In the genomic region with DNA sequence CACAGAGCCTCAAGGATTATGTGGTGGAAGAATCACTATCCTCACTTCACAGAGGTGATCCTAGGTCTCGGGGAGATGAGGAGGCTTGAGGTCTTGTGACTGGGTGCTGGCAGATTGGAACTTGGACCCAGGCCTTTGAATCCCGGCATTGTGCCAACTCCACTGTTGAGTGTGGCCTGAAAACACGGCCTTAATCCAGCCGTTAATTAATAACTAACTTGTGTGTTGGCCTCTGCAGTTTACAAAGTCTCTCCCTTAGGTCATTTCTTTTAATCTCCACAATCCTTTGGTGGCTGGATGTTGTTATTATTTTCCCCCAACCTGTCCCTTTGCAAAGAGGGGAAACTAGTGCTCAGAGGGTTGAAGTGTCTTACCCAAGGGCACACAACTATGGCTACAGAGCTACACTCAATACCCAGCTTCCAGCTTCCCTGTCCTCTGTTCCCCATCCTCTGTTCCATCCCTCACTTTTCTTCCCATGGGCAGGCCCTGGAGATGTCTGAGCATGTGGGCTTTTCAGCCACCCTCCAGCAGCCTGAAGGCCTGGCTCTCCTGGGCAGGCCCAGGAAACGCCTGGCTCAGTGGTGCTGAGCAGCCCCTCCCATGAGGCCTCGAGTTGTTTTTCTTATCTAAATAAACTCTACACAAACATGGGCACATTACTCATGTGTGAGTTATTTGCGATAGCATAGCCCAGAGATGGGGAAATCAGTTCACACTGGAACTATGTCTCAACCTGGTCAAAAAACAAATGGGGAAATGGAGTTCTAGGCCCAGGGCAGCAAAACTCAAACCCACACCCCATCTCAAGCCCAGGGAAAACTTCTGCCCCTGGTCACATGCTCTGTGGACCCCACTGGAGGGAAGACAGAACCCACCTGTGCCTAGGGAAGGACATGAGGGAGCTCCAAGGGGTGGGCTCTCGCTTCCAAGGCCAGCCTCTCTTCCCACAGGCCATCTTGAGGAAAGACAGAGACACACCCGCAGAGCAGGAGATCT, we compare ENCODE assay signal across 1 cellular context.
TF ChIP-seq lines count a peak whose summit lies in the region.

No MANE protein-coding gene starts in this region.

TF ChIP-seq in HepG2, 621 proteins besides CTCF, POLR2A, EP300 and RAD21 (continued from another document and continues in another):
- TF ChIP-seq, protein P1, sequence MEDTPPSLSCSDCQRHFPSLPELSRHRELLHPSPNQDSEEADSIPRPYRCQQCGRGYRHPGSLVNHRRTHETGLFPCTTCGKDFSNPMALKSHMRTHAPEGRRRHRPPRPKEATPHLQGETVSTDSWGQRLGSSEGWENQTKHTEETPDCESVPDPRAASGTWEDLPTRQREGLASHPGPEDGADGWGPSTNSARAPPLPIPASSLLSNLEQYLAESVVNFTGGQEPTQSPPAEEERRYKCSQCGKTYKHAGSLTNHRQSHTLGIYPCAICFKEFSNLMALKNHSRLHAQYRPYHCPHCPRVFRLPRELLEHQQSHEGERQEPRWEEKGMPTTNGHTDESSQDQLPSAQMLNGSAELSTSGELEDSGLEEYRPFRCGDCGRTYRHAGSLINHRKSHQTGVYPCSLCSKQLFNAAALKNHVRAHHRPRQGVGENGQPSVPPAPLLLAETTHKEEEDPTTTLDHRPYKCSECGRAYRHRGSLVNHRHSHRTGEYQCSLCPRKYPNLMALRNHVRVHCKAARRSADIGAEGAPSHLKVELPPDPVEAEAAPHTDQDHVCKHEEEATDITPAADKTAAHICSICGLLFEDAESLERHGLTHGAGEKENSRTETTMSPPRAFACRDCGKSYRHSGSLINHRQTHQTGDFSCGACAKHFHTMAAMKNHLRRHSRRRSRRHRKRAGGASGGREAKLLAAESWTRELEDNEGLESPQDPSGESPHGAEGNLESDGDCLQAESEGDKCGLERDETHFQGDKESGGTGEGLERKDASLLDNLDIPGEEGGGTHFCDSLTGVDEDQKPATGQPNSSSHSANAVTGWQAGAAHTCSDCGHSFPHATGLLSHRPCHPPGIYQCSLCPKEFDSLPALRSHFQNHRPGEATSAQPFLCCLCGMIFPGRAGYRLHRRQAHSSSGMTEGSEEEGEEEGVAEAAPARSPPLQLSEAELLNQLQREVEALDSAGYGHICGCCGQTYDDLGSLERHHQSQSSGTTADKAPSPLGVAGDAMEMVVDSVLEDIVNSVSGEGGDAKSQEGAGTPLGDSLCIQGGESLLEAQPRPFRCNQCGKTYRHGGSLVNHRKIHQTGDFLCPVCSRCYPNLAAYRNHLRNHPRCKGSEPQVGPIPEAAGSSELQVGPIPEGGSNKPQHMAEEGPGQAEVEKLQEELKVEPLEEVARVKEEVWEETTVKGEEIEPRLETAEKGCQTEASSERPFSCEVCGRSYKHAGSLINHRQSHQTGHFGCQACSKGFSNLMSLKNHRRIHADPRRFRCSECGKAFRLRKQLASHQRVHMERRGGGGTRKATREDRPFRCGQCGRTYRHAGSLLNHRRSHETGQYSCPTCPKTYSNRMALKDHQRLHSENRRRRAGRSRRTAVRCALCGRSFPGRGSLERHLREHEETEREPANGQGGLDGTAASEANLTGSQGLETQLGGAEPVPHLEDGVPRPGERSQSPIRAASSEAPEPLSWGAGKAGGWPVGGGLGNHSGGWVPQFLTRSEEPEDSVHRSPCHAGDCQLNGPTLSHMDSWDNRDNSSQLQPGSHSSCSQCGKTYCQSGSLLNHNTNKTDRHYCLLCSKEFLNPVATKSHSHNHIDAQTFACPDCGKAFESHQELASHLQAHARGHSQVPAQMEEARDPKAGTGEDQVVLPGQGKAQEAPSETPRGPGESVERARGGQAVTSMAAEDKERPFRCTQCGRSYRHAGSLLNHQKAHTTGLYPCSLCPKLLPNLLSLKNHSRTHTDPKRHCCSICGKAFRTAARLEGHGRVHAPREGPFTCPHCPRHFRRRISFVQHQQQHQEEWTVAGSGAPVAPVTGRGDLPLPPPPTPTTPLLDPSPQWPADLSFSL (CRISPR knock-in tag; IDR thresholded peaks at IDR 0.05), result peak; percentile 61; the same call in 1 of the 2 replicates
- no peak for TF ChIP-seq ZNF781 (CRISPR knock-in tag; IDR thresholded peaks at IDR 0.05; ENCODE audit: borderline replicate concordance, not compliant biosample characterization)
- peak; percentile 65; the same call in 1 of the 3 replicates for TF ChIP-seq MXI1 (IDR thresholded peaks at IDR 0.05; ENCODE audit: borderline replicate concordance, low read depth, low read length)
- no peak for TF ChIP-seq ZNF75D (CRISPR knock-in tag; IDR thresholded peaks at IDR 0.05; ENCODE audit: borderline replicate concordance)
- TF ChIP-seq HDAC2 (CRISPR knock-in tag; IDR thresholded peaks at IDR 0.05), result peak; percentile 74
- TF ChIP-seq HNF4A (CRISPR knock-in tag; IDR thresholded peaks at IDR 0.05), result peak; percentile 90
- TF ChIP-seq SOX13 (IDR thresholded peaks at IDR 0.05), result peak; percentile 21; the same call in 1 of the 2 replicates
- peak in 1 of 2 experiments; percentile 85; a peak in 2 of 4 replicates for TF ChIP-seq SOX13 (CRISPR knock-in tag; conservative IDR thresholded peaks at IDR 0.05 in 1 of 2, IDR thresholded peaks at IDR 0.05 in 1 of 2)
- peak; percentile 85; the same call in 1 of the 2 replicates for TF ChIP-seq ZBTB43 (CRISPR knock-in tag; conservative IDR thresholded peaks at IDR 0.05)
- TF ChIP-seq, protein P2, sequence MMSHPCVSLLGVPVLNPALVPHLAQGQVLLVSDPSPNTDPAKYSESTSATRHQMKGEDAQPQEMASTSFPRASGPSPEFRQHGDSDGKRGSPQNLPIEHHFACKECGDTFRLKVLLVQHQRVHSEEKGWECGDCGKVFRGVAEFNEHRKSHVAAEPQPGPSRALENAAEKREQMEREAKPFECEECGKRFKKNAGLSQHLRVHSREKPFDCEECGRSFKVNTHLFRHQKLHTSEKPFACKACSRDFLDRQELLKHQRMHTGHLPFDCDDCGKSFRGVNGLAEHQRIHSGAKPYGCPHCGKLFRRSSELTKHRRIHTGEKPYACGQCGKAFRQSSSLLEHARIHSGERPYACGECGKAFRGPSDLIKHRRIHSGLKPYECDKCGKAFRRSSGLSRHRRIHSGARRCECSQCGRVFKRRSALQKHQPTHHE (CRISPR knock-in tag; IDR thresholded peaks at IDR 0.05; ENCODE audit: borderline replicate concordance), result no peak
- 0 out of 2 replicates have a peak, but pooled peaks have one; percentile 4 for TF ChIP-seq ZNF616 (CRISPR knock-in tag; IDR thresholded peaks at IDR 0.05; ENCODE audit: low read depth)
- TF ChIP-seq RBM22 (optimal IDR thresholded peaks at IDR 0.05; ENCODE audit: low read length), result no peak
- TF ChIP-seq, protein P3, sequence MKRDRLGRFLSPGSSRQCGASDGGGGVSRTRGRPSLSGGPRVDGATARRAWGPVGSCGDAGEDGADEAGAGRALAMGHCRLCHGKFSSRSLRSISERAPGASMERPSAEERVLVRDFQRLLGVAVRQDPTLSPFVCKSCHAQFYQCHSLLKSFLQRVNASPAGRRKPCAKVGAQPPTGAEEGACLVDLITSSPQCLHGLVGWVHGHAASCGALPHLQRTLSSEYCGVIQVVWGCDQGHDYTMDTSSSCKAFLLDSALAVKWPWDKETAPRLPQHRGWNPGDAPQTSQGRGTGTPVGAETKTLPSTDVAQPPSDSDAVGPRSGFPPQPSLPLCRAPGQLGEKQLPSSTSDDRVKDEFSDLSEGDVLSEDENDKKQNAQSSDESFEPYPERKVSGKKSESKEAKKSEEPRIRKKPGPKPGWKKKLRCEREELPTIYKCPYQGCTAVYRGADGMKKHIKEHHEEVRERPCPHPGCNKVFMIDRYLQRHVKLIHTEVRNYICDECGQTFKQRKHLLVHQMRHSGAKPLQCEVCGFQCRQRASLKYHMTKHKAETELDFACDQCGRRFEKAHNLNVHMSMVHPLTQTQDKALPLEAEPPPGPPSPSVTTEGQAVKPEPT (CRISPR knock-in tag; IDR thresholded peaks at IDR 0.05; ENCODE audit: low read depth), result no peak
- no peak for TF ChIP-seq REL (CRISPR knock-in tag; conservative IDR thresholded peaks at IDR 0.05)
- TF ChIP-seq RFX5 (IDR thresholded peaks at IDR 0.05; ENCODE audit: low read depth, low read length), result no peak
- TF ChIP-seq ZFAT (CRISPR knock-in tag; conservative IDR thresholded peaks at IDR 0.05), result no peak
- no peak for TF ChIP-seq CBFB (CRISPR knock-in tag; IDR thresholded peaks at IDR 0.05)
- peak; percentile 51; the same call in 1 of the 2 replicates for TF ChIP-seq ZNF788 (CRISPR knock-in tag; IDR thresholded peaks at IDR 0.05; ENCODE audit: borderline replicate concordance)
- no peak for TF ChIP-seq ARNTL (CRISPR knock-in tag; IDR thresholded peaks at IDR 0.05)
- peak; percentile 47; the same call in 1 of the 2 replicates for TF ChIP-seq ZMYM3 (CRISPR knock-in tag; IDR thresholded peaks at IDR 0.05)
- peak; percentile 41 for TF ChIP-seq ZEB1 (IDR thresholded peaks at IDR 0.05; ENCODE audit: insufficient replicate concordance, low read depth)
- no peak for TF ChIP-seq ZNF737 (CRISPR knock-in tag; IDR thresholded peaks at IDR 0.05; ENCODE audit: borderline replicate concordance)
- TF ChIP-seq, protein P4, sequence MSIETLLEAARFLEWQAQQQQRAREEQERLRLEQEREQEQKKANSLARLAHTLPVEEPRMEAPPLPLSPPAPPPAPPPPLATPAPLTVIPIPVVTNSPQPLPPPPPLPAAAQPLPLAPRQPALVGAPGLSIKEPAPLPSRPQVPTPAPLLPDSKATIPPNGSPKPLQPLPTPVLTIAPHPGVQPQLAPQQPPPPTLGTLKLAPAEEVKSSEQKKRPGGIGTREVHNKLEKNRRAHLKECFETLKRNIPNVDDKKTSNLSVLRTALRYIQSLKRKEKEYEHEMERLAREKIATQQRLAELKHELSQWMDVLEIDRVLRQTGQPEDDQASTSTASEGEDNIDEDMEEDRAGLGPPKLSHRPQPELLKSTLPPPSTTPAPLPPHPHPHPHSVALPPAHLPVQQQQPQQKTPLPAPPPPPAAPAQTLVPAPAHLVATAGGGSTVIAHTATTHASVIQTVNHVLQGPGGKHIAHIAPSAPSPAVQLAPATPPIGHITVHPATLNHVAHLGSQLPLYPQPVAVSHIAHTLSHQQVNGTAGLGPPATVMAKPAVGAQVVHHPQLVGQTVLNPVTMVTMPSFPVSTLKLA (IDR thresholded peaks at IDR 0.05), result peak; percentile 50; the same call in 1 of the 2 replicates
- no peak for TF ChIP-seq ZFP90 (CRISPR knock-in tag; IDR thresholded peaks at IDR 0.05; ENCODE audit: borderline replicate concordance)
- no peak for TF ChIP-seq ZHX2 (IDR thresholded peaks at IDR 0.05; ENCODE audit: low read depth)
- TF ChIP-seq ZHX2 (CRISPR knock-in tag; IDR thresholded peaks at IDR 0.05; ENCODE audit: borderline replicate concordance), result no peak
- TF ChIP-seq SMARCC2 (IDR thresholded peaks at IDR 0.05), result no peak
- TF ChIP-seq, protein P5, sequence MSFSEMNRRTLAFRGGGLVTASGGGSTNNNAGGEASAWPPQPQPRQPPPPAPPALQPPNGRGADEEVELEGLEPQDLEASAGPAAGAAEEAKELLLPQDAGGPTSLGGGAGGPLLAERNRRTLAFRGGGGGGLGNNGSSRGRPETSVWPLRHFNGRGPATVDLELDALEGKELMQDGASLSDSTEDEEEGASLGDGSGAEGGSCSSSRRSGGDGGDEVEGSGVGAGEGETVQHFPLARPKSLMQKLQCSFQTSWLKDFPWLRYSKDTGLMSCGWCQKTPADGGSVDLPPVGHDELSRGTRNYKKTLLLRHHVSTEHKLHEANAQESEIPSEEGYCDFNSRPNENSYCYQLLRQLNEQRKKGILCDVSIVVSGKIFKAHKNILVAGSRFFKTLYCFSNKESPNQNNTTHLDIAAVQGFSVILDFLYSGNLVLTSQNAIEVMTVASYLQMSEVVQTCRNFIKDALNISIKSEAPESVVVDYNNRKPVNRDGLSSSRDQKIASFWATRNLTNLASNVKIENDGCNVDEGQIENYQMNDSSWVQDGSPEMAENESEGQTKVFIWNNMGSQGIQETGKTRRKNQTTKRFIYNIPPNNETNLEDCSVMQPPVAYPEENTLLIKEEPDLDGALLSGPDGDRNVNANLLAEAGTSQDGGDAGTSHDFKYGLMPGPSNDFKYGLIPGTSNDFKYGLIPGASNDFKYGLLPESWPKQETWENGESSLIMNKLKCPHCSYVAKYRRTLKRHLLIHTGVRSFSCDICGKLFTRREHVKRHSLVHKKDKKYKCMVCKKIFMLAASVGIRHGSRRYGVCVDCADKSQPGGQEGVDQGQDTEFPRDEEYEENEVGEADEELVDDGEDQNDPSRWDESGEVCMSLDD (CRISPR knock-in tag; IDR thresholded peaks at IDR 0.05; ENCODE audit: borderline replicate concordance), result 0 out of 2 replicates have a peak, but pooled peaks have one; percentile 56
- no peak for TF ChIP-seq MTF1 (CRISPR knock-in tag; IDR thresholded peaks at IDR 0.05)
